In the genomic region with DNA sequence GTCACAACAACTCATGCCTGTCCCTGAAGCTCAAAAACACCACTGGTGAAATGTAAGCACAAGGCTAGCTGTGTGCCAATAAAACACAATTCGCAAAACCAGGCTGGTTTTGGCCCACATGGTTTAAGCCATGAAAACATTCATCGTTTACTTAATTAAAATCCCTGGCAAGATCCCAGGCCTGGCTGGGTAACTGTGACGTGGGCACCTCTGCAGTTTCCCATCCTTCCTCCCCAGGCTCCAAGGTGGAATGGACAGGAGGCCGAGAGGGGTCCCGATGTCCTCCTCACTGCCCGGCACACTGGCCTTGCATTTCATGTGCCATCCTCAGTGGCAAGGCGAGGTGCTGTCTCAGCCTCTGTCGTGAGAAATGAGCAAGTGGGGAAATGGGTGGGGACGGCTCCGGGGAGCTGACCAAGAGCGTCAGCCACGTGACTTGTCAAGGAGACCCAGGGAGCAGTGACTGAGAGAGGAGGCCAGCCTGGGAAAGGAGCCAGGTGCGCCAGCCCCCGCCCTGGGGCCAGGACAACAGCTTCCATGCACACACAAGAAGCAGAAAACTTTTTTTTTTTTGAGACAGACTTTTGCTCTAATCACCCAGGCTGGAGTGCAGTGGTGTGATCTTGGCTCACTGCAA, we compare ENCODE assay signal across 9 cellular contexts.
A peak's percentile ranks its signal among the peaks of the same experiment; 100 is the strongest.
DNase-seq lines count a peak whose midpoint lies in the region; ATAC-seq and TF ChIP-seq lines count a peak whose summit lies in the region.
"Had no signal": no experiment of that assay in that cellular context is flagged by ENCODE, and none has a peak within 500 bp of the region (broad histone marks: within the 10 kb centered on the region; RNA-seq: fewer than 3 reads in every experiment).

No MANE protein-coding gene starts in this region.

- TF ChIP-seq POLR2A in Peyer's patch (IDR thresholded peaks at IDR 0.05), result no peak
- TF ChIP-seq POLR2A in heart left ventricle (IDR thresholded peaks at IDR 0.05), result no peak
- TF ChIP-seq POLR2A in sigmoid colon (IDR thresholded peaks at IDR 0.05), result no peak

- H3K9me3 Mint-ChIP-seq in T-cell, result no peaks in the 10 kb centered on the region

- H3K4me1 Mint-ChIP-seq in T-cell, result peaks cover 10 to 23% (median 14%) of the 10 kb centered on the region in 3 donors

- no peaks in the 10 kb centered on the region for H3K27me3 ChIP-seq in Peyer's patch
- H3K27me3 ChIP-seq in heart left ventricle, result peaks cover 0 to 12% (median 0%) of the 10 kb centered on the region in 9 donors
- H3K27me3 ChIP-seq in sigmoid colon, result no peaks in the 10 kb centered on the region
- no peaks in the 10 kb centered on the region for H3K27me3 ChIP-seq in foreskin keratinocyte

- 40 to 71% (median 53%) methylated on average over 14 of the region's 14 CpGs for WGBS in heart left ventricle, 4 donors
- 35 to 46% methylated on average over 14 of the region's 14 CpGs for WGBS in sigmoid colon, 2 donors

- no peak overlapping the region for H3K4me3 Mint-ChIP-seq in T-cell

- peaks cover 0 to 17% (median 0%) of the 10 kb centered on the region in 4 donors for H3K4me1 ChIP-seq in Peyer's patch
- peaks cover 0 to 11% (median 0%) of the 10 kb centered on the region in 12 donors for H3K4me1 ChIP-seq in heart left ventricle
- peaks cover 0 to 79% (median 44%) of the 10 kb centered on the region in 4 donors for H3K4me1 ChIP-seq in sigmoid colon
- H3K4me1 ChIP-seq in foreskin keratinocyte, result no peaks in the 10 kb centered on the region

- POLR2A ChIA-PET in T-cell (lab: Charles Lee), result no interaction called here

- intact Hi-C loops in heart left ventricle (cut with DNase I) (no loop called here), sigmoid colon (cut with DNase I) (loop anchor here (2.0 to 5.0 kb wide), 4 partner anchors 110 to 381 kb away; no protein-coding TSS in a partner anchor)

- no peak for TF ChIP-seq CTCF in Peyer's patch (IDR thresholded peaks at IDR 0.05)
- no peak for TF ChIP-seq CTCF in heart left ventricle (IDR thresholded peaks at IDR 0.05)
- no peak for TF ChIP-seq CTCF in sigmoid colon (IDR thresholded peaks at IDR 0.05)
- no peak for TF ChIP-seq CTCF in foreskin keratinocyte (conservative IDR thresholded peaks at IDR 0.05)

- no peaks in the 10 kb centered on the region for H3K27me3 Mint-ChIP-seq in T-cell

- H3K4me3 ChIP-seq in Peyer's patch (no peak overlapping the region), heart left ventricle (no peak overlapping the region), sigmoid colon (no peak overlapping the region)

- ATAC-seq in heart left ventricle (peak in 2 of 4 donors; percentile 66 to 77), foreskin keratinocyte (no peak), T-cell (replicated peaks in 1 of 4) (no peak), GM21619 (IDR thresholded peaks at IDR 0.05; ENCODE audit: unreplicated experiment) (no peak)

- no peak overlapping the region for H3K27ac Mint-ChIP-seq in T-cell

- H3K36me3 ChIP-seq in Peyer's patch (no peaks in the 10 kb centered on the region), heart left ventricle (no peaks in the 10 kb centered on the region), sigmoid colon (no peaks in the 10 kb centered on the region)

- TF ChIP-seq EP300 in sigmoid colon (IDR thresholded peaks at IDR 0.05), result peak in 2 of 4 donors; percentile 60 to 70

- in situ Hi-C loops in G401 (cut with HindIII; ENCODE audit: low sequenced_read_pairs), result no loop called here

- no peaks in the 10 kb centered on the region for H3K36me3 Mint-ChIP-seq in T-cell

- H3K27ac ChIP-seq in Peyer's patch (peak overlapping the region in 2 of 4 donors; percentile 2 to 69), heart left ventricle (peak overlapping the region in 1 of 12 donors; percentile 76), sigmoid colon (peak overlapping the region; percentile 78 to 86 (median 83)), foreskin keratinocyte (no peak overlapping the region)

- peak; percentile 88 for DNase-seq in DMS79 treated with DMSO at 0.1 percent for 48 hours (lab: John Stamatoyannopoulos, UW)
- DNase-seq in Peyer's patch, result peak in 2 of 3 donors; percentile 68 to 70
- peak; percentile 36 to 76 (median 38) for DNase-seq in heart left ventricle
- DNase-seq in sigmoid colon, result peak; percentile 94
- no peak for DNase-seq in G401 (ENCODE audit: low spot score)
- no peak for DNase-seq in foreskin keratinocyte
- no peak for DNase-seq in T-cell
- DNase-seq: NCI-H1436 treated with DMSO at 0.1 percent for 48 hours had no signal

- CTCF ChIA-PET in T-cell (lab: Charles Lee), result no interaction called here

- H3K9me3 ChIP-seq in Peyer's patch (no peaks in the 10 kb centered on the region), heart left ventricle (no peaks in the 10 kb centered on the region), sigmoid colon (no peaks in the 10 kb centered on the region)

Comparison
In these comparisons a context has a peak if more than half of its experiments do, and no peak if none do; other contexts are left out.
1. DNase-seq: peak in DMS79 treated with DMSO at 0.1 percent for 48 hours (single experiment), Peyer's patch (2 of 3), heart left ventricle (5 of 5) and sigmoid colon (single experiment); none in G401 (single experiment), foreskin keratinocyte (0 of 2) and T-cell (0 of 34).